ENCODE assay signal across 8 cellular contexts in the genomic region with DNA sequence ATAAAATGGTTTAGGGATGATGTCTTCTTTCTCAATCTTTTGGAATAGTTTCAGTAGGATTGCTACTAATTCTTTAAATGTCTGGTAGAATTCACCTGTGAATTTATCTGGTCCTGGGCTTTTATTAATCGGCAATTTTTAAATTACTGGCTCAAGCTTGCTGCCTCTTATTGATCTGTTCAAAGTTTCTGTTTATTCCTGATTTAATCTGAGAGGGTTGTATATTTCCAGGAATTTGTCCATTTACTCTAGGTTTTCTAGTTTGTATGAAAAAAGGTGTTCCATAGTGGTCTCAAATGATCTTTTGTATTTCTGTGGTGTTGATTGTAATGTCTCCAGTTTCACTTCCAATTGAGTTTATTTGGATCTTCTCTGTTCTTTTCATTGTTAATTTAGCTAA.
"Had no signal": no experiment of that assay in that cellular context is flagged by ENCODE, and none has a peak within 500 bp of the region (broad histone marks: within the 10 kb centered on the region; RNA-seq: fewer than 3 reads in every experiment).

No MANE protein-coding gene starts in this region.

- H3K4me3 ChIP-seq: GM23248 had no signal

- H3K27ac ChIP-seq: GM23248, KMS-11 had no signal

- H2AFZ ChIP-seq: GM23248 had no signal

- H3K4me1 Mint-ChIP-seq: H9, IgD-negative memory B cell had no signal

- H3K4me3 Mint-ChIP-seq: H9, IgD-negative memory B cell had no signal

- H3K4me2 ChIP-seq: KMS-11 had no signal

- FAIRE-seq: H1, HTR-8/SVneo had no signal

- H3K9ac ChIP-seq: GM23248, KMS-11 had no signal

- H3K27me3 Mint-ChIP-seq: IgD-negative memory B cell had no signal

- H3K36me3 Mint-ChIP-seq: IgD-negative memory B cell had no signal

- DNase-seq: GM23248, H9, HCEC 1CT, KBM-7 had no signal

- H3K27ac Mint-ChIP-seq: H9, IgD-negative memory B cell had no signal
